In the genomic region with DNA sequence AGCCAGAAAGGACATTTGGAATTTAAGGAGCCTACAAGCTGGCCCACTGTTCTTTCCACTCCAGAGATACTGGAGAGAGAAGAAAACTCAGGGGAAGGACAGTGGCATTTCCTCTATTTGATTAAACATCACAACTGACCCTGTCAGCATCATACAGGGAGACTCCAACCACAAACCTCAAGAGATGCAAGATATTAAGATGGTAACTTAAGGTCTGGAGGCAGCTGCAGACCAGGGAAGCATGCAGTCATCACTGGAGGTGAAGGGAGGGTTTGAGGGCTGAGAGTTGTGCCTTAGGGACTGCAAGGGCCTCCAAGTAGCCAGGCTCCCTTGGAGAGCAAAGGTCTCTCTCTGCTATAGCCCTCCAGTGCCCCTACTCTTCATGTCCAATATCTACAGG, we compare ENCODE assay signal across 25 cellular contexts.
A peak's percentile ranks its signal among the peaks of the same experiment; 100 is the strongest.
DNase-seq lines count a peak whose midpoint lies in the region; ATAC-seq, FAIRE-seq and TF ChIP-seq lines count a peak whose summit lies in the region.
"Had no signal": no experiment of that assay in that cellular context is flagged by ENCODE, and none has a peak within 500 bp of the region (broad histone marks: within the 10 kb centered on the region; RNA-seq: fewer than 3 reads in every experiment).

No MANE protein-coding gene starts in this region.

- ATAC-seq in left ventricle myocardium superior, result peak; percentile 26
- ATAC-seq in HG02610 (IDR thresholded peaks at IDR 0.05; ENCODE audit: unreplicated experiment), result no peak
- no peak for ATAC-seq in stimulated activated naive CD8-positive, alpha-beta T cell treated with anti-CD3 and anti-CD28 coated beads, Interleukin-15, amount 100 ng/mL, for 72 hours
- ATAC-seq: activated naive CD4-positive, alpha-beta T cell treated with anti-CD3 and anti-CD28 coated beads, Interleukin-2, amount 50 U/mL, for 72 hours; lower lobe of right lung had no signal

- no peak overlapping the region for H3K4me3 Mint-ChIP-seq in astrocyte (ENCODE audit: unreplicated experiment)
- no peak overlapping the region for H3K4me3 Mint-ChIP-seq in stimulated activated naive CD8-positive, alpha-beta T cell treated with anti-CD3 and anti-CD28 coated beads, Interleukin-15, amount 100 ng/mL, for 72 hours
- H3K4me3 Mint-ChIP-seq: activated CD4-positive, alpha-beta memory T cell treated with anti-CD3 and anti-CD28 coated beads for 36 hours; activated T-cell treated with anti-CD3 and anti-CD28 coated beads, Interleukin-2, amount 50 U/mL, for 24 hours; CD4-positive, CD25-positive, alpha-beta regulatory T cell; IgD-negative memory B cell had no signal

- H3K36me3 ChIP-seq in left ventricle myocardium inferior, result no peaks in the 10 kb centered on the region
- no peaks in the 10 kb centered on the region for H3K36me3 ChIP-seq in astrocyte (ENCODE audit: insufficient read depth, low read length)
- no peaks in the 10 kb centered on the region for H3K36me3 ChIP-seq in adrenal gland (replicated peaks in 1 of 2)
- H3K36me3 ChIP-seq: lower lobe of right lung, suprapubic skin had no signal

- H3K4me1 Mint-ChIP-seq in astrocyte (ENCODE audit: low read depth, unreplicated experiment), result peaks cover 59% of the 10 kb centered on the region
- no peaks in the 10 kb centered on the region for H3K4me1 Mint-ChIP-seq in stimulated activated naive CD8-positive, alpha-beta T cell treated with anti-CD3 and anti-CD28 coated beads, Interleukin-15, amount 100 ng/mL, for 72 hours
- H3K4me1 Mint-ChIP-seq: CD4-positive, CD25-positive, alpha-beta regulatory T cell had no signal

- H3K4me2 ChIP-seq in astrocyte (ENCODE audit: low read length), result no peak overlapping the region

- TF ChIP-seq POLR2A in adrenal gland (IDR thresholded peaks at IDR 0.05), result no peak

- H3K4me1 ChIP-seq in left ventricle myocardium inferior, result peaks cover 36% of the 10 kb centered on the region
- H3K4me1 ChIP-seq in astrocyte (ENCODE audit: insufficient read depth, low read length), result peaks cover 4% of the 10 kb centered on the region
- no peaks in the 10 kb centered on the region for H3K4me1 ChIP-seq in adrenal gland (replicated peaks in 1 of 2)

- peaks cover 66% of the 10 kb centered on the region for H4K20me1 ChIP-seq in astrocyte (ENCODE audit: insufficient read depth, low read length)

- H3K27ac Mint-ChIP-seq in astrocyte (ENCODE audit: unreplicated experiment), result peak overlapping the region; percentile 87
- H3K27ac Mint-ChIP-seq in stimulated activated naive CD8-positive, alpha-beta T cell treated with anti-CD3 and anti-CD28 coated beads, Interleukin-15, amount 100 ng/mL, for 72 hours, result no peak overlapping the region
- H3K27ac Mint-ChIP-seq: activated CD4-positive, alpha-beta memory T cell treated with anti-CD3 and anti-CD28 coated beads for 36 hours; activated naive CD4-positive, alpha-beta T cell treated with anti-CD3 and anti-CD28 coated beads, Interleukin-2, amount 50 U/mL, for 72 hours; activated T-cell treated with anti-CD3 and anti-CD28 coated beads, Interleukin-2, amount 50 U/mL, for 24 hours; CD4-positive, CD25-positive, alpha-beta regulatory T cell; IgD-negative memory B cell had no signal

- H3K9me3 ChIP-seq in left ventricle myocardium inferior (replicated peaks) (no peaks in the 10 kb centered on the region), astrocyte (ENCODE audit: insufficient read depth, low read depth, low read length) (no peaks in the 10 kb centered on the region), adrenal gland (replicated peaks in 1 of 3) (no peaks in the 10 kb centered on the region)
- H3K9me3 ChIP-seq: lower lobe of right lung, suprapubic skin had no signal

- H3K27me3 Mint-ChIP-seq in astrocyte (ENCODE audit: low read depth, unreplicated experiment), result no peaks in the 10 kb centered on the region
- H3K27me3 Mint-ChIP-seq in stimulated activated naive CD8-positive, alpha-beta T cell treated with anti-CD3 and anti-CD28 coated beads, Interleukin-15, amount 100 ng/mL, for 72 hours, result no peaks in the 10 kb centered on the region
- H3K27me3 Mint-ChIP-seq: activated T-cell treated with anti-CD3 and anti-CD28 coated beads, Interleukin-2, amount 50 U/mL, for 24 hours; IgD-negative memory B cell had no signal

- no peak overlapping the region for H2AFZ ChIP-seq in astrocyte (ENCODE audit: low read depth, low read length)

- peaks cover 24% of the 10 kb centered on the region for H3K36me3 Mint-ChIP-seq in astrocyte (ENCODE audit: low read depth, unreplicated experiment)
- H3K36me3 Mint-ChIP-seq: activated CD4-positive, alpha-beta memory T cell treated with anti-CD3 and anti-CD28 coated beads for 36 hours; activated naive CD4-positive, alpha-beta T cell treated with anti-CD3 and anti-CD28 coated beads, Interleukin-2, amount 50 U/mL, for 72 hours; CD4-positive, CD25-positive, alpha-beta regulatory T cell; IgD-negative memory B cell had no signal

- H3K79me2 ChIP-seq in astrocyte (ENCODE audit: insufficient read depth, low read length), result peaks cover 34% of the 10 kb centered on the region

- DNase-seq in left ventricle myocardium superior (no peak), left ventricle myocardium inferior (no peak), astrocyte (ENCODE audit: low read depth) (peak; percentile 60), iris pigment epithelial cell (ENCODE audit: low read depth) (peak; percentile 59), adrenal gland (no peak)
- no peak for DNase-seq in stimulated activated naive CD4-positive, alpha-beta T cell (lab: John Stamatoyannopoulos, UW)
- DNase-seq in stimulated activated naive CD8-positive, alpha-beta T cell treated with anti-CD3 and anti-CD28 coated beads, Interleukin-15, amount 100 ng/mL, for 72 hours, result no peak
- DNase-seq: activated CD4-positive, alpha-beta memory T cell treated with anti-CD3 and anti-CD28 coated beads for 36 hours; activated T-cell treated with anti-CD3 and anti-CD28 coated beads, Interleukin-2, amount 50 U/mL, for 24 hours; CD4-positive, CD25-positive, alpha-beta regulatory T cell; DMS153; glutamatergic neuron; lower lobe of right lung; NCI-H1048; NCI-H510A treated with DMSO at 0.1 percent for 48 hours; posterior cingulate gyrus; Right ventricle myocardium superior; stimulated activated CD4-positive, alpha-beta T cell treated with anti-CD3 and anti-CD28 coated beads, Interleukin-4, amount 100 ng/mL, for 24 hours had no signal

- no peaks in the 10 kb centered on the region for H3K27me3 ChIP-seq in left ventricle myocardium inferior (ENCODE audit: low read depth)
- H3K27me3 ChIP-seq in astrocyte (ENCODE audit: insufficient read depth, low read length), result no peaks in the 10 kb centered on the region
- no peaks in the 10 kb centered on the region for H3K27me3 ChIP-seq in adrenal gland
- H3K27me3 ChIP-seq: suprapubic skin had no signal

- FAIRE-seq in astrocyte (lab: Jason Lieb, UNC), result peak; percentile 79
- FAIRE-seq: bronchial epithelial cell had no signal

- no peak overlapping the region for H3K4me3 ChIP-seq in left ventricle myocardium inferior
- no peak overlapping the region for H3K4me3 ChIP-seq in astrocyte (ENCODE audit: insufficient read depth, low read depth, low read length)
- H3K4me3 ChIP-seq in adrenal gland, result no peak overlapping the region
- H3K4me3 ChIP-seq: lower lobe of right lung, suprapubic skin had no signal

- no peak for TF ChIP-seq CTCF in left ventricle myocardium inferior (IDR thresholded peaks at IDR 0.05; ENCODE audit: borderline replicate concordance)
- no peak for TF ChIP-seq CTCF in astrocyte (IDR thresholded peaks at IDR 0.05; ENCODE audit: insufficient read depth, low read depth, low read length)
- no peak for TF ChIP-seq CTCF in adrenal gland (IDR thresholded peaks at IDR 0.05)

- H3K9ac ChIP-seq in astrocyte (ENCODE audit: low read length), result no peak overlapping the region

- H3K9me3 Mint-ChIP-seq in astrocyte (ENCODE audit: unreplicated experiment), result no peaks in the 10 kb centered on the region
- no peaks in the 10 kb centered on the region for H3K9me3 Mint-ChIP-seq in stimulated activated naive CD8-positive, alpha-beta T cell treated with anti-CD3 and anti-CD28 coated beads, Interleukin-15, amount 100 ng/mL, for 72 hours
- H3K9me3 Mint-ChIP-seq: activated CD4-positive, alpha-beta memory T cell treated with anti-CD3 and anti-CD28 coated beads for 36 hours; activated naive CD4-positive, alpha-beta T cell treated with anti-CD3 and anti-CD28 coated beads, Interleukin-2, amount 50 U/mL, for 72 hours; activated T-cell treated with anti-CD3 and anti-CD28 coated beads, Interleukin-2, amount 50 U/mL, for 24 hours had no signal

- intact Hi-C loops in left ventricle myocardium superior (cut with micrococcal nuclease), result no loop called here
- intact Hi-C loops in left ventricle myocardium inferior (cut with micrococcal nuclease), result no loop called here
- intact Hi-C loops in adrenal gland (cut with DNase I), result no loop called here

- H3K27ac ChIP-seq in left ventricle myocardium inferior (replicated peaks) (no peak overlapping the region), astrocyte (ENCODE audit: low read depth, low read length) (no peak overlapping the region), adrenal gland (no peak overlapping the region)
- H3K27ac ChIP-seq: 22Rv1, lower lobe of right lung, suprapubic skin, VCaP had no signal

Comparison
In these comparisons a context has a peak if more than half of its experiments do, and no peak if none do; other contexts are left out.
1. DNase-seq: peak in astrocyte (single experiment) and iris pigment epithelial cell (single experiment); none in left ventricle myocardium superior (single experiment), left ventricle myocardium inferior (single experiment), stimulated activated naive CD4-positive, alpha-beta T cell (0 of 6), stimulated activated naive CD8-positive, alpha-beta T cell treated with anti-CD3 and anti-CD28 coated beads, Interleukin-15, amount 100 ng/mL, for 72 hours (0 of 2) and adrenal gland (0 of 7).